Comparison of ENCODE assay signal across 34 cellular contexts in genomic region chr1:117600966-117601365, GRCh38. TPM values are rescaled to one million over a fixed set of nuclear protein-coding genes. Genes with fewer than 3 reads are reported as not detected.
A peak's percentile ranks its signal among the peaks of the same experiment; 100 is the strongest.
DNase-seq lines count a peak whose midpoint lies in the region; ATAC-seq and TF ChIP-seq lines count a peak whose summit lies in the region.
"Had no signal": no experiment of that assay in that cellular context is flagged by ENCODE, and none has a peak within 500 bp of the region (broad histone marks: within the 10 kb centered on the region; RNA-seq: fewer than 3 reads in every experiment).

No MANE protein-coding gene starts in this region.

- in situ Hi-C loops in brain microvascular endothelial cell (cut with HindIII; ENCODE audit: low pct_ligation_motif_present, low sequenced_read_pairs): no loop called here

- H3K27me3 ChIP-seq in brain microvascular endothelial cell (replicated peaks): peaks cover 2% of the 10 kb centered on the region
- no peaks in the 10 kb centered on the region for H3K27me3 ChIP-seq in aorta (ENCODE audit: control insufficient read depth in 1 of 2, insufficient read depth in 2 of 2, low read length in 1 of 2)
- H3K27me3 ChIP-seq: adrenal gland, ovary, right lobe of liver, uterus had no signal

- peaks cover 0 to 4% of the 10 kb centered on the region in 2 donors for H3K4me1 ChIP-seq in aorta (ENCODE audit: control insufficient read depth in 1 of 2, insufficient read depth in 2 of 2, low read length in 2 of 2)
- H3K4me1 ChIP-seq: uterus had no signal

- WGBS in aorta, 2 donors: 5 to 11% methylated on average over 4 of the region's 4 CpGs

- DNase-seq in left cardiac atrium: peak; percentile 46
- no peak for DNase-seq in Right ventricle myocardium inferior (ENCODE audit: missing footprints)
- peak; percentile 18 for DNase-seq in brain microvascular endothelial cell
- peak; percentile 29 for DNase-seq in islet precursor cell
- DNase-seq in aorta: peak; percentile 59 to 75
- no peak for DNase-seq in H4 (ENCODE audit: low spot score)
- DNase-seq: 8988T; activated CD4-positive, alpha-beta T cell treated with anti-CD3 and anti-CD28 coated beads, Interleukin-2, amount 50 U/mL, for 1 hour; activated CD8-positive, alpha-beta memory T cell treated with anti-CD3 and anti-CD28 coated beads, Interleukin-2, amount 10 ng/mL, durations not matched to agents 7 days and 5 days; activated naive CD4-positive, alpha-beta T cell treated with Interleukin-2 at 50 U/mL for 16 hours; activated T-cell treated with anti-CD3 and anti-CD28 coated beads, Interleukin-2, amount 50 U/mL, for 72 hours; AML-193; CD4-positive, alpha-beta memory T cell; dermis blood vessel endothelial cell; EL; GOT3; mammary epithelial cell; NCI-H1105 treated with DMSO at 0.1 percent for 48 hours; NCI-H1930; NCI-H69; nephron progenitor cell; ovary; SIG-M5; stimulated activated naive CD8-positive, alpha-beta T cell treated with anti-CD3 and anti-CD28 coated beads, Interleukin-15, Interleukin-2, amounts not matched to agents 100 U/mL and 50 U/mL, for 24 hours; SW 1271 had no signal

- intact Hi-C loops in left cardiac atrium (cut with DNase I) (loop anchor here in 1 of 2 donors (10.0 kb wide), 1 partner anchor 154 kb away; no protein-coding TSS in a partner anchor), Right ventricle myocardium inferior (cut with DNase I) (no loop called here), aorta (cut with DNase I) (loop anchor here (10.0 kb wide), 1 partner anchor 294 kb away; no protein-coding TSS in a partner anchor)

- peak in 1 of 2 donors; percentile 34 for ATAC-seq in left cardiac atrium
- ATAC-seq in Right ventricle myocardium inferior: no peak
- no peak for ATAC-seq in aorta (ENCODE audit: low FRiP score)
- no peak for ATAC-seq in GM21529 (IDR thresholded peaks at IDR 0.05; ENCODE audit: unreplicated experiment)
- no peak for ATAC-seq in HG03457 (IDR thresholded peaks at IDR 0.05; ENCODE audit: unreplicated experiment)
- ATAC-seq: activated CD8-positive, alpha-beta memory T cell treated with anti-CD3 and anti-CD28 coated beads, Interleukin-2, amount 10 ng/mL, durations not matched to agents 7 days and 5 days; activated T-cell treated with anti-CD3 and anti-CD28 coated beads, Interleukin-2, amount 50 U/mL, for 72 hours; Panc1; right lobe of liver; stimulated activated naive CD8-positive, alpha-beta T cell treated with anti-CD3 and anti-CD28 coated beads, Interleukin-15, Interleukin-2, amounts not matched to agents 100 U/mL and 50 U/mL, for 24 hours; WTC11 had no signal

- H3K36me3 ChIP-seq in brain microvascular endothelial cell (replicated peaks) (no peaks in the 10 kb centered on the region), aorta (ENCODE audit: control insufficient read depth in 1 of 2, insufficient read depth in 2 of 2, low read length in 1 of 2) (no peaks in the 10 kb centered on the region)
- H3K36me3 ChIP-seq: adrenal gland, cardiac muscle cell, ovary, right lobe of liver, thoracic aorta, uterus had no signal

- no peak for TF ChIP-seq CTCF in brain microvascular endothelial cell (IDR thresholded peaks at IDR 0.05; ENCODE audit: low read depth, low read length, missing control alignments)

- no peaks in the 10 kb centered on the region for H3K9me3 ChIP-seq in aorta (ENCODE audit: control insufficient read depth, low read length)
- H3K9me3 ChIP-seq: adrenal gland, ovary, right lobe of liver, thoracic aorta, uterus had no signal

- no peak overlapping the region for H3K4me3 ChIP-seq in brain microvascular endothelial cell (ENCODE audit: low read depth, low read length)
- no peak overlapping the region for H3K4me3 ChIP-seq in aorta (ENCODE audit: low read length in 2 of 2)
- H3K4me3 ChIP-seq: adrenal gland, cardiac muscle cell, ovary, right lobe of liver, thoracic aorta, uterus had no signal

- H3K27ac ChIP-seq in brain microvascular endothelial cell (no peak overlapping the region), aorta (ENCODE audit: low read depth in 1 of 2, low read length in 2 of 2) (peak overlapping the region in 1 of 2 donors; percentile 55)
- H3K27ac ChIP-seq: adrenal gland, cardiac muscle cell, ovary, right lobe of liver, thoracic aorta, uterus had no signal

RNA-seq across cellular contexts. Expression of gene TENT5C, which starts 4.9 kb away (rescaled TPM):
- 10 to 100 TPM; 16.3 to 21.6 TPM for total RNA-seq in left cardiac atrium
- 18.7 TPM for total RNA-seq in Right ventricle myocardium inferior
- 10 to 100 TPM in 1 of 2 donors, 1 to 10 TPM in 1; 6.8 to 17.7 TPM for total RNA-seq in aorta
- polyA plus RNA-seq in aorta: 1 to 10 TPM; 1.0 to 1.4 TPM
- 0.76 and 1.1 TPM in 2 replicates for total RNA-seq in H4 (2014; rRNA removed; shearing (Covaris generic))

Comparison
In these comparisons a context has a peak if more than half of its experiments do, and no peak if none do; other contexts are left out.
1. DNase-seq: peak in left cardiac atrium (single experiment), brain microvascular endothelial cell (single experiment), islet precursor cell (single experiment) and aorta (2 of 2); none in Right ventricle myocardium inferior (single experiment) and H4 (single experiment).